ENCODE assay signal across 8 cellular contexts in the genomic region with DNA sequence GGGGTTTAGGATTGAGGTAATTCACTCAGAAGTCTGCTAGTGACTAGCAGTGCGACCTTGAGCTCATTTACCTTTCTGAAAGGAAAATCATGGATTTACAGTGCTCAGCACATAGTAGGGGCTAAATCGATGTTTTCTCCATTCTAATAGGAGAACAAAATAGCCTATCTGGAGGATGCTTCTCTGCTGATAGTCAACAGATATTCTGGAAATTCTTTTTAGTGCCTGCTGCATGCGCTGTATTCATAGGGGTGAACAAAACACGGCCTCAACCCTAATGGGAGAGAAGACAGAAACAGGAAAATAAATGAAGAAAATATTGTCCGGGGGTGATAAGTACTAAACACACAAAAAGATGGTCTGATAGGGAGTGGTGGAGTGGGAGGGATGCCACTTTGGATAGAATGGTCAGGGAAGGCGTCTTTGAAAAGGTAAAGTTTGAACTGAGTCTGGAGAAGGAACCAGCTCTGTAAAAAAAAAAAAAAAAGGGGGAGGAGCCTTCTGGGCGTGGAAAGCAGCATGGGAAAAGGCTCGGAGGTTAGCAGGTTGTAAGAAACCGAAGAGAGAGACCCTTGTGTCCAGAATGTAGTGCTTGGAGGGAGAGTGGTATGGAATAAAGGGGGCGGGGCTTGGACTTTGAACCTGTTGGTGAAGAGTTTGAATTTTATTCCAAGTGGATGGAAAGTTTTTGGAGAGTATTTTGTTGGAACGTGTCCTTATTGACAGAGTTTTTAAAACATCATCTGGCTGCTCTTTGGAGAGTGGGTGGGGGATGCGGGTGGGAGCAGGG. TPM values are rescaled to one million over a fixed set of nuclear protein-coding genes. Genes with fewer than 3 reads are reported as not detected.
DNase-seq lines count a peak whose midpoint lies in the region; ATAC-seq, FAIRE-seq and TF ChIP-seq lines count a peak whose summit lies in the region.

No MANE protein-coding gene starts in this region.

- H3K4me1 ChIP-seq in GM23248 (ENCODE audit: insufficient read depth) (peaks cover 19% of the 10 kb centered on the region), skeletal muscle tissue (ENCODE audit: control insufficient read depth in 3 of 3, insufficient read depth in 3 of 3, low read length in 3 of 3) (peaks cover 25 to 55% (median 41%) of the 10 kb centered on the region in 3 donors)

- peak overlapping the region; percentile 89 for H3K27ac Mint-ChIP-seq in WTC11

- DNase-seq in A172 (ENCODE audit: low spot score) (peak; percentile 31), GM23248 (peak; percentile 55), WTC11 (ENCODE audit: low spot score) (no peak), hepatic stellate cell (ENCODE audit: low spot score) (peak; percentile 22), GM19239 (ENCODE audit: insufficient read length, low spot score) (no peak)

- no peaks in the 10 kb centered on the region for H3K36me3 Mint-ChIP-seq in WTC11

- peak overlapping the region; percentile 63 for H2AFZ ChIP-seq in GM23248

- H3K4me1 Mint-ChIP-seq in WTC11 = peaks cover 15% of the 10 kb centered on the region

- peaks cover 31% of the 10 kb centered on the region for H4K20me1 ChIP-seq in GM23248 (ENCODE audit: insufficient read depth)

- in situ Hi-C loops in GM23248 (cut with MboI) = no loop called here

- peaks cover 14% of the 10 kb centered on the region for H3F3A ChIP-seq in GM23248 (ENCODE audit: insufficient read depth)

- H3K4me3 Mint-ChIP-seq in WTC11 = peak overlapping the region; percentile 92

- H3K9ac ChIP-seq in GM23248 (peak overlapping the region; percentile 98), skeletal muscle tissue (ENCODE audit: low read depth in 1 of 3, low read length in 3 of 3) (peak overlapping the region; percentile 99 to 100 (median 99))

- H3K9me3 Mint-ChIP-seq in WTC11 = no peaks in the 10 kb centered on the region

- no peaks in the 10 kb centered on the region for H3K36me3 ChIP-seq in GM23248 (ENCODE audit: low read depth)
- H3K36me3 ChIP-seq in skeletal muscle tissue (ENCODE audit: control insufficient read depth in 3 of 3, insufficient read depth in 3 of 3, low read length in 3 of 3) = peaks cover 0 to 4% (median 0%) of the 10 kb centered on the region in 3 donors

- H3K27me3 Mint-ChIP-seq in WTC11 (ENCODE audit: low read depth) = no peaks in the 10 kb centered on the region

- peaks cover 63% of the 10 kb centered on the region for H3K79me2 ChIP-seq in GM23248 (ENCODE audit: insufficient read depth)

- H3K9me3 ChIP-seq in GM23248 (ENCODE audit: low read depth) (no peaks in the 10 kb centered on the region), skeletal muscle tissue (ENCODE audit: control insufficient read depth in 3 of 3, low read length in 3 of 3) (no peaks in the 10 kb centered on the region)

- H3K27ac ChIP-seq in GM23248 = peak overlapping the region; percentile 98
- H3K27ac ChIP-seq in skeletal muscle tissue (ENCODE audit: low read depth, low read length) = peak overlapping the region; percentile 99

- H3K4me2 ChIP-seq in GM23248 (ENCODE audit: unreplicated experiment) = peak overlapping the region; percentile 97

- 11 to 13% methylated on average over 12 of the region's 12 CpGs for WGBS in GM23248 (ENCODE audit: low coverage in 1 of 2, low lambda C conversion rate in 2 of 2, missing lambda C conversion rate in 2 of 2), 2 experiments

- CTCF ChIA-PET in WTC11 (lab: Charles Lee) = interaction anchor here (0.6 to 3.6 kb wide), 10 partner anchors 13 to 247 kb away, joined by 3 to 22 read pairs (median 4); a partner anchor contains a TSS

- ATAC-seq in WTC11 (no peak), HG02970 (IDR thresholded peaks at IDR 0.05; ENCODE audit: low FRiP score, unreplicated experiment) (no peak), HG03135 (IDR thresholded peaks at IDR 0.05; ENCODE audit: unreplicated experiment) (no peak)

- FAIRE-seq in GM19239 (lab: Jason Lieb, UNC) = no peak

- TF ChIP-seq CTCF in WTC11 (IDR thresholded peaks at IDR 0.05) = no peak

- peak overlapping the region; percentile 93 for H3K4me3 ChIP-seq in GM23248
- H3K4me3 ChIP-seq in skeletal muscle tissue (ENCODE audit: low read length in 3 of 3) = peak overlapping the region; percentile 94 to 99 (median 98)

- POLR2A ChIA-PET in WTC11 (lab: Charles Lee) = interaction anchor here (0.6 to 1.4 kb wide), 2 partner anchors 13 to 46 kb away, joined by 4 to 5 read pairs; no protein-coding TSS in a partner anchor

- H3K27me3 ChIP-seq in GM23248 (replicated peaks; ENCODE audit: insufficient read depth) (no peaks in the 10 kb centered on the region), skeletal muscle tissue (ENCODE audit: control insufficient read depth in 3 of 3, insufficient read depth in 3 of 3, low read length in 3 of 3) (no peaks in the 10 kb centered on the region)

- no peaks in the 10 kb centered on the region for H3K9me2 ChIP-seq in GM23248 (ENCODE audit: insufficient read depth)

TF ChIP-seq in WTC11, 78 proteins besides CTCF, POLR2A, EP300 and RAD21:
- TF ChIP-seq, protein P1, sequence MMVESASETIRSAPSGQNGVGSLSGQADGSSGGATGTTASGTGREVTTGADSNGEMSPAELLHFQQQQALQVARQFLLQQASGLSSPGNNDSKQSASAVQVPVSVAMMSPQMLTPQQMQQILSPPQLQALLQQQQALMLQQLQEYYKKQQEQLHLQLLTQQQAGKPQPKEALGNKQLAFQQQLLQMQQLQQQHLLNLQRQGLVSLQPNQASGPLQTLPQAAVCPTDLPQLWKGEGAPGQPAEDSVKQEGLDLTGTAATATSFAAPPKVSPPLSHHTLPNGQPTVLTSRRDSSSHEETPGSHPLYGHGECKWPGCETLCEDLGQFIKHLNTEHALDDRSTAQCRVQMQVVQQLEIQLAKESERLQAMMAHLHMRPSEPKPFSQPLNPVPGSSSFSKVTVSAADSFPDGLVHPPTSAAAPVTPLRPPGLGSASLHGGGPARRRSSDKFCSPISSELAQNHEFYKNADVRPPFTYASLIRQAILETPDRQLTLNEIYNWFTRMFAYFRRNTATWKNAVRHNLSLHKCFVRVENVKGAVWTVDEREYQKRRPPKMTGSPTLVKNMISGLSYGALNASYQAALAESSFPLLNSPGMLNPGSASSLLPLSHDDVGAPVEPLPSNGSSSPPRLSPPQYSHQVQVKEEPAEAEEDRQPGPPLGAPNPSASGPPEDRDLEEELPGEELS (CRISPR knock-in tag; IDR thresholded peaks at IDR 0.05) = no peak
- TF ChIP-seq SP1 (CRISPR knock-in tag; conservative IDR thresholded peaks at IDR 0.05) (no peak), ELF4 (CRISPR knock-in tag; IDR thresholded peaks at IDR 0.05; ENCODE audit: low read depth) (no peak), GABPB1 (CRISPR knock-in tag; IDR thresholded peaks at IDR 0.05) (0 out of 2 replicates have a peak, but pooled peaks have one; percentile 27), GRHL2 (CRISPR knock-in tag; IDR thresholded peaks at IDR 0.05; ENCODE audit: insufficient replicate concordance, severe bottlenecking) (no peak)
- TF ChIP-seq, protein P2, sequence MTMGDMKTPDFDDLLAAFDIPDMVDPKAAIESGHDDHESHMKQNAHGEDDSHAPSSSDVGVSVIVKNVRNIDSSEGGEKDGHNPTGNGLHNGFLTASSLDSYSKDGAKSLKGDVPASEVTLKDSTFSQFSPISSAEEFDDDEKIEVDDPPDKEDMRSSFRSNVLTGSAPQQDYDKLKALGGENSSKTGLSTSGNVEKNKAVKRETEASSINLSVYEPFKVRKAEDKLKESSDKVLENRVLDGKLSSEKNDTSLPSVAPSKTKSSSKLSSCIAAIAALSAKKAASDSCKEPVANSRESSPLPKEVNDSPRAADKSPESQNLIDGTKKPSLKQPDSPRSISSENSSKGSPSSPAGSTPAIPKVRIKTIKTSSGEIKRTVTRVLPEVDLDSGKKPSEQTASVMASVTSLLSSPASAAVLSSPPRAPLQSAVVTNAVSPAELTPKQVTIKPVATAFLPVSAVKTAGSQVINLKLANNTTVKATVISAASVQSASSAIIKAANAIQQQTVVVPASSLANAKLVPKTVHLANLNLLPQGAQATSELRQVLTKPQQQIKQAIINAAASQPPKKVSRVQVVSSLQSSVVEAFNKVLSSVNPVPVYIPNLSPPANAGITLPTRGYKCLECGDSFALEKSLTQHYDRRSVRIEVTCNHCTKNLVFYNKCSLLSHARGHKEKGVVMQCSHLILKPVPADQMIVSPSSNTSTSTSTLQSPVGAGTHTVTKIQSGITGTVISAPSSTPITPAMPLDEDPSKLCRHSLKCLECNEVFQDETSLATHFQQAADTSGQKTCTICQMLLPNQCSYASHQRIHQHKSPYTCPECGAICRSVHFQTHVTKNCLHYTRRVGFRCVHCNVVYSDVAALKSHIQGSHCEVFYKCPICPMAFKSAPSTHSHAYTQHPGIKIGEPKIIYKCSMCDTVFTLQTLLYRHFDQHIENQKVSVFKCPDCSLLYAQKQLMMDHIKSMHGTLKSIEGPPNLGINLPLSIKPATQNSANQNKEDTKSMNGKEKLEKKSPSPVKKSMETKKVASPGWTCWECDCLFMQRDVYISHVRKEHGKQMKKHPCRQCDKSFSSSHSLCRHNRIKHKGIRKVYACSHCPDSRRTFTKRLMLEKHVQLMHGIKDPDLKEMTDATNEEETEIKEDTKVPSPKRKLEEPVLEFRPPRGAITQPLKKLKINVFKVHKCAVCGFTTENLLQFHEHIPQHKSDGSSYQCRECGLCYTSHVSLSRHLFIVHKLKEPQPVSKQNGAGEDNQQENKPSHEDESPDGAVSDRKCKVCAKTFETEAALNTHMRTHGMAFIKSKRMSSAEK (CRISPR knock-in tag; IDR thresholded peaks at IDR 0.05; ENCODE audit: borderline replicate concordance) = no peak
- TF ChIP-seq, protein P3, sequence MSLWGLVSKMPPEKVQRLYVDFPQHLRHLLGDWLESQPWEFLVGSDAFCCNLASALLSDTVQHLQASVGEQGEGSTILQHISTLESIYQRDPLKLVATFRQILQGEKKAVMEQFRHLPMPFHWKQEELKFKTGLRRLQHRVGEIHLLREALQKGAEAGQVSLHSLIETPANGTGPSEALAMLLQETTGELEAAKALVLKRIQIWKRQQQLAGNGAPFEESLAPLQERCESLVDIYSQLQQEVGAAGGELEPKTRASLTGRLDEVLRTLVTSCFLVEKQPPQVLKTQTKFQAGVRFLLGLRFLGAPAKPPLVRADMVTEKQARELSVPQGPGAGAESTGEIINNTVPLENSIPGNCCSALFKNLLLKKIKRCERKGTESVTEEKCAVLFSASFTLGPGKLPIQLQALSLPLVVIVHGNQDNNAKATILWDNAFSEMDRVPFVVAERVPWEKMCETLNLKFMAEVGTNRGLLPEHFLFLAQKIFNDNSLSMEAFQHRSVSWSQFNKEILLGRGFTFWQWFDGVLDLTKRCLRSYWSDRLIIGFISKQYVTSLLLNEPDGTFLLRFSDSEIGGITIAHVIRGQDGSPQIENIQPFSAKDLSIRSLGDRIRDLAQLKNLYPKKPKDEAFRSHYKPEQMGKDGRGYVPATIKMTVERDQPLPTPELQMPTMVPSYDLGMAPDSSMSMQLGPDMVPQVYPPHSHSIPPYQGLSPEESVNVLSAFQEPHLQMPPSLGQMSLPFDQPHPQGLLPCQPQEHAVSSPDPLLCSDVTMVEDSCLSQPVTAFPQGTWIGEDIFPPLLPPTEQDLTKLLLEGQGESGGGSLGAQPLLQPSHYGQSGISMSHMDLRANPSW (CRISPR knock-in tag; conservative IDR thresholded peaks at IDR 0.05; ENCODE audit: low read depth) = no peak

RNA-seq across cellular contexts. Expression of a gene that starts 1.7 kb away (rescaled TPM):
- total RNA-seq in A172 (2014; rRNA removed; shearing (Covaris generic)) = 74.7 and 86.5 TPM in 2 replicates
- 35.3 and 48.2 TPM in 2 replicates for total RNA-seq in GM23248 (2014; rRNA removed; shearing (Covaris generic))
- 4.7 and 5.5 TPM in 2 replicates for polyA plus RNA-seq in GM23248 (2016; fragmentation: Nextera tagmentation; extraction: Ambion mirVana)
- total RNA-seq in WTC11 (2021) (65.4 to 72.5 TPM (median 66.1 TPM) in 3 replicates), skeletal muscle tissue (24.0 TPM)

Comparison
In these comparisons a context has a peak if more than half of its experiments do, and no peak if none do; other contexts are left out.
1. DNase-seq: peak in A172 (single experiment), GM23248 (single experiment) and hepatic stellate cell (single experiment); none in WTC11 (single experiment) and GM19239 (single experiment).